In the genomic region with DNA sequence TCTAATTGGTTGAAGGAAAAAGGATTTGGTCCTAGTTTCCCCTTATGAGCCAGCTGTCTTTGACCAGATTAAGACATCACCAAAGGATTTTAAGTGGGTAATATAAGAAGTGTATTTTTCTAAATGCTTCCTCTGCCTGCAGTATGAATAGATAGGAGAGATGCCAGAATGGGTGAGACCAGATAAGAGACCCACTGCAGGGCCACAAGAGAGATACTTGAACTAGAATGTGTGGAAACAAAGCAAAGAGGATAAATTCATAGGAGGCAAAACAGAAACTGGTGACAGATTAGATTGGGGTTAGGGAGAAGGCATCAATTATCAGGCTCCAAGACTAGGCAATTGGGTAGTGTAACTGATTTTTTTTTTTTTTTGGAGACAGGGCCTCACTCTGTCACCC, we compare ENCODE assay signal across 9 cellular contexts. TPM values are rescaled to one million over a fixed set of nuclear protein-coding genes. Genes with fewer than 3 reads are reported as not detected.
DNase-seq lines count a peak whose midpoint lies in the region; ATAC-seq and TF ChIP-seq lines count a peak whose summit lies in the region.
"Had no signal": no experiment of that assay in that cellular context is flagged by ENCODE, and none has a peak within 500 bp of the region (broad histone marks: within the 10 kb centered on the region; RNA-seq: fewer than 3 reads in every experiment).

No MANE protein-coding gene starts in this region.

- H3K4me3 ChIP-seq in A673 (ENCODE audit: low read depth, low read length, poor library complexity, severe bottlenecking) (peak overlapping the region; percentile 59), HL-60 (replicated peaks; ENCODE audit: insufficient read depth, low read length) (no peak overlapping the region), kidney epithelial cell (ENCODE audit: low read depth, low read length) (peak overlapping the region; percentile 95)

- peaks cover 30% of the 10 kb centered on the region for H3K36me3 Mint-ChIP-seq in activated CD8-positive, alpha-beta T cell treated with anti-CD3 and anti-CD28 coated beads for 36 hours (ENCODE audit: low read depth)

- peaks cover 28% of the 10 kb centered on the region for H3K4me1 Mint-ChIP-seq in activated CD8-positive, alpha-beta T cell treated with anti-CD3 and anti-CD28 coated beads for 36 hours (ENCODE audit: low read depth)

- H3K4me3 Mint-ChIP-seq in activated CD8-positive, alpha-beta T cell treated with anti-CD3 and anti-CD28 coated beads for 36 hours: peak overlapping the region; percentile 89

- H3K27me3 ChIP-seq in A673 (replicated peaks; ENCODE audit: insufficient read depth, low read depth, low read length, poor library complexity) (no peaks in the 10 kb centered on the region), HL-60 (ENCODE audit: insufficient read depth, poor library complexity, severe bottlenecking) (no peaks in the 10 kb centered on the region), kidney epithelial cell (ENCODE audit: control insufficient read depth, insufficient read depth, low read length) (no peaks in the 10 kb centered on the region)
- H3K27me3 ChIP-seq: neutrophil had no signal

- peak overlapping the region; percentile 91 for H3K27ac ChIP-seq in A673 (ENCODE audit: low read depth, low read length, poor library complexity, severe bottlenecking)
- peak overlapping the region; percentile 87; the same call in 1 of the 2 replicates for H3K27ac ChIP-seq in HL-60 (replicated peaks)

- CTCF ChIA-PET in A673 (lab: Charles Lee): interaction anchor here (1.1 kb wide), 1 partner anchor 100 kb away, joined by 3 read pairs; no protein-coding TSS in a partner anchor
- CTCF ChIA-PET in activated CD8-positive, alpha-beta T cell treated with anti-CD3 and anti-CD28 coated beads for 36 hours (lab: Charles Lee): interaction anchor here (1.3 to 3.0 kb wide), 2 partner anchors 10 to 53 kb away, joined by 4 to 10 read pairs; no protein-coding TSS in a partner anchor

- no peaks in the 10 kb centered on the region for H3K9me3 Mint-ChIP-seq in activated CD8-positive, alpha-beta T cell treated with anti-CD3 and anti-CD28 coated beads for 36 hours

- no peaks in the 10 kb centered on the region for H3K9me3 ChIP-seq in A673 (ENCODE audit: low read depth, low read length, poor library complexity, severe bottlenecking)
- H3K9me3 ChIP-seq: neutrophil had no signal

- POLR2A ChIA-PET in A673 (lab: Charles Lee; ENCODE audit: low non-redundant PET): interaction anchor here (0.6 kb wide), 1 partner anchor 104 kb away, joined by 9 read pairs; no protein-coding TSS in a partner anchor
- POLR2A ChIA-PET in activated CD8-positive, alpha-beta T cell treated with anti-CD3 and anti-CD28 coated beads for 36 hours (lab: Charles Lee): interaction anchor here (0.7 to 2.3 kb wide), 4 partner anchors 11 to 294 kb away, joined by 3 to 6 read pairs (median 4); no protein-coding TSS in a partner anchor

- no peak for TF ChIP-seq CTCF in A673 (conservative IDR thresholded peaks at IDR 0.05; ENCODE audit: low read depth, low read length)
- TF ChIP-seq CTCF in HL-60 (IDR thresholded peaks at IDR 0.05; ENCODE audit: insufficient read depth, low read length): no peak
- TF ChIP-seq CTCF in activated CD8-positive, alpha-beta T cell treated with anti-CD3 and anti-CD28 coated beads for 36 hours (IDR thresholded peaks at IDR 0.05): no peak
- TF ChIP-seq CTCF in kidney epithelial cell (IDR thresholded peaks at IDR 0.05; ENCODE audit: insufficient read depth, low read length, poor library complexity, severe bottlenecking): no peak

- intact Hi-C loops in A673 (cut with micrococcal nuclease; ENCODE audit: unreplicated experiment): no loop called here
- intact Hi-C loops in activated CD8-positive, alpha-beta T cell treated with anti-CD3 and anti-CD28 coated beads for 36 hours (cut with micrococcal nuclease): no loop called here

- DNase-seq in A673 (ENCODE audit: low spot score) (no peak), HL-60 (ENCODE audit: low read depth in 1 of 2, low spot score in 1 of 2) (no peak), kidney epithelial cell (ENCODE audit: low read depth) (no peak), dedifferentiated amniotic fluid mesenchymal stem cell (ENCODE audit: extremely low spot score) (no peak), DMS 273 (lab: John Stamatoyannopoulos, UW; ENCODE audit: unreplicated experiment) (no peak)
- DNase-seq in activated CD8-positive, alpha-beta T cell treated with anti-CD3 and anti-CD28 coated beads for 36 hours: no peak

- no peaks in the 10 kb centered on the region for H3K27me3 Mint-ChIP-seq in activated CD8-positive, alpha-beta T cell treated with anti-CD3 and anti-CD28 coated beads for 36 hours

- H3K4me1 ChIP-seq in A673 (ENCODE audit: insufficient read depth, low read length, poor library complexity, severe bottlenecking): peaks cover 12% of the 10 kb centered on the region

- H3K36me3 ChIP-seq in A673 (ENCODE audit: insufficient read depth, low read length, poor library complexity, severe bottlenecking) (peaks cover 21% of the 10 kb centered on the region), kidney epithelial cell (ENCODE audit: control insufficient read depth, insufficient read depth, low read length) (no peaks in the 10 kb centered on the region)
- H3K36me3 ChIP-seq: neutrophil had no signal

- H3K27ac Mint-ChIP-seq in activated CD8-positive, alpha-beta T cell treated with anti-CD3 and anti-CD28 coated beads for 36 hours: peak overlapping the region; percentile 93

- no TSS peak for BruUV-seq in A673 (replicated peaks; lab: Mats Ljungman, UMichigan)

- ATAC-seq in activated CD8-positive, alpha-beta T cell treated with anti-CD3 and anti-CD28 coated beads for 36 hours: no peak
- ATAC-seq in HG02678 (IDR thresholded peaks at IDR 0.05; ENCODE audit: unreplicated experiment): no peak
- no peak for ATAC-seq in GM21723 (IDR thresholded peaks at IDR 0.05; ENCODE audit: unreplicated experiment)

RNA-seq across cellular contexts. Expression of gene HDHD2, which starts 1.2 kb away (rescaled TPM):
- 49.9 and 59.0 TPM in 2 replicates for total RNA-seq in A673 (2021)
- 10 to 100 TPM; 28.1 to 32.2 TPM for total RNA-seq in activated CD8-positive, alpha-beta T cell treated with anti-CD3 and anti-CD28 coated beads for 36 hours
- total RNA-seq in kidney epithelial cell: 15.5 and 21.4 TPM in 2 replicates

RNA-seq across cellular contexts. Expression of gene IER3IP1, which starts 24.7 kb away (rescaled TPM):
- total RNA-seq in A673 (2021): 16.6 and 17.7 TPM in 2 replicates
- 10 to 100 TPM; 11.1 to 12.7 TPM for total RNA-seq in activated CD8-positive, alpha-beta T cell treated with anti-CD3 and anti-CD28 coated beads for 36 hours
- 13.6 and 16.2 TPM in 2 replicates for total RNA-seq in kidney epithelial cell
